17 cellular contexts compared by ENCODE assay signal in genomic region chr1:21705303-21705980, GRCh38. TPM values are rescaled to one million over a fixed set of nuclear protein-coding genes. Genes with fewer than 3 reads are reported as not detected.
DNase-seq lines count a peak whose midpoint lies in the region; ATAC-seq and TF ChIP-seq lines count a peak whose summit lies in the region.
"Had no signal": no experiment of that assay in that cellular context is flagged by ENCODE, and none has a peak within 500 bp of the region (broad histone marks: within the 10 kb centered on the region; RNA-seq: fewer than 3 reads in every experiment).

No MANE protein-coding gene starts in this region.

- no peak overlapping the region for H3K23ac ChIP-seq in IMR-90 (ENCODE audit: low read depth, low read length)

- WGBS in IMR-90 (ENCODE audit: extremely low coverage in 2 of 2, insufficient read length in 1 of 2), 2 experiments: no CpG with 5 or more reads among the region's 4 CpGs
- 23 to 29% methylated on average over 3 of the region's 4 CpGs for WGBS in ectodermal cell, 2 experiments
- WGBS in mammary epithelial cell (ENCODE audit: low coverage, missing lambda C conversion rate): 91% methylated on average over 4 of the region's 4 CpGs

- no peak overlapping the region for H3K14ac ChIP-seq in IMR-90 (replicated peaks; ENCODE audit: low read depth, low read length)

- H3K79me1 ChIP-seq in IMR-90 (ENCODE audit: low read depth in 1 of 2, low read length in 2 of 2): peaks cover 15 to 48% of the 10 kb centered on the region in 2 experiments; a peak in 3 of 4 replicates

- no peak for ATAC-seq in IMR-90 (ENCODE audit: low read depth)
- ATAC-seq in HG02938 (IDR thresholded peaks at IDR 0.05; ENCODE audit: unreplicated experiment): no peak

- no peak overlapping the region for H4K5ac ChIP-seq in IMR-90 (ENCODE audit: low read depth, low read length)

- no peak overlapping the region for H3K4me3 ChIP-seq in BLaER1 treated with 17β-estradiol and CSF1 and Interleukin-3, amounts not matched to agents 10 nM and 100 nM
- H3K4me3 ChIP-seq in IMR-90 (ENCODE audit: insufficient read depth, low read depth, low read length) (no peak overlapping the region), ectodermal cell (ENCODE audit: insufficient read depth, low read depth, low read length) (no peak overlapping the region), mammary epithelial cell (replicated peaks in 1 of 3; ENCODE audit: insufficient read depth in 1 of 3, low read depth in 2 of 3, low read length in 3 of 3) (no peak overlapping the region)
- H3K4me3 ChIP-seq: HAP-1 had no signal

- CTCF ChIA-PET in IMR-90 (lab: Yijun Ruan, JAX): no interaction called here
- CTCF ChIA-PET in mammary epithelial cell (lab: Charles Lee; ENCODE audit: low non-redundant PET): no interaction called here

- H3K4me1 ChIP-seq in BLaER1 treated with 17β-estradiol and CSF1 and Interleukin-3, amounts not matched to agents 10 nM and 100 nM: peaks cover 19 to 48% (median 32%) of the 10 kb centered on the region in 10 experiments
- H3K4me1 ChIP-seq in IMR-90 (ENCODE audit: control insufficient read depth, insufficient read depth, low read length): peaks cover 10% of the 10 kb centered on the region
- peaks cover 26% of the 10 kb centered on the region for H3K4me1 ChIP-seq in ectodermal cell (ENCODE audit: control insufficient read depth, insufficient read depth, low read length)
- H3K4me1 ChIP-seq in mammary epithelial cell (ENCODE audit: insufficient read depth, low read length): no peaks in the 10 kb centered on the region

- H3K27me3 ChIP-seq in BLaER1 treated with 17β-estradiol and CSF1 and Interleukin-3, amounts not matched to agents 10 nM and 100 nM: no peaks in the 10 kb centered on the region
- no peaks in the 10 kb centered on the region for H3K27me3 ChIP-seq in IMR-90 (ENCODE audit: control insufficient read depth, insufficient read depth, low read length)
- H3K27me3 ChIP-seq in ectodermal cell (ENCODE audit: control insufficient read depth, insufficient read depth, low read length, poor library complexity, severe bottlenecking): no peaks in the 10 kb centered on the region
- H3K27me3 ChIP-seq in mammary epithelial cell (ENCODE audit: insufficient read depth, low read length): no peaks in the 10 kb centered on the region

- H2BK5ac ChIP-seq in IMR-90 (ENCODE audit: low read depth, low read length, poor library complexity, severe bottlenecking): peak overlapping the region; percentile 5

- TF ChIP-seq POLR2A in IMR-90 (IDR thresholded peaks at IDR 0.05; ENCODE audit: low read depth, low read length): no peak

- no peak overlapping the region for H2AK5ac ChIP-seq in IMR-90 (ENCODE audit: low read depth, low read length)

- H3K9me1 ChIP-seq in IMR-90 (ENCODE audit: insufficient read depth, low read length): no peaks in the 10 kb centered on the region; the same call in 1 of the 2 replicates

- no peak overlapping the region for H2BK20ac ChIP-seq in IMR-90 (ENCODE audit: low read depth, low read length)

- DNase-seq in IMR-90 (no peak), midbrain (lab: John Stamatoyannopoulos, UW) (peak; percentile 68), activated gamma-delta T cell (lab: John Stamatoyannopoulos, UW) (no peak), mammary epithelial cell (no peak), HCEC 1CT (no peak)
- DNase-seq: activated CD4-positive, alpha-beta T cell treated with anti-CD3 and anti-CD28 coated beads, Interleukin-2, amount 50 U/mL, for 1 hour; activated CD8-positive, alpha-beta memory T cell treated with anti-CD3 and anti-CD28 coated beads, Interleukin-2, amount 50 U/mL, for 48 hours; DMS53; Karpas-422; NCI-H1105 treated with DMSO at 0.1 percent for 48 hours; NCI-H510A; stimulated activated CD4-positive, alpha-beta T cell treated with anti-CD3 and anti-CD28 coated beads, Interleukin-4, amount 100 ng/mL, for 4 hours had no signal

- no peak overlapping the region for H2BK15ac ChIP-seq in IMR-90 (ENCODE audit: low read depth, low read length)

- H4K8ac ChIP-seq in IMR-90 (ENCODE audit: low read depth in 2 of 2, low read length in 2 of 2): no peak overlapping the region

- H3K4me2 ChIP-seq in BLaER1 treated with 17β-estradiol and CSF1 and Interleukin-3, amounts not matched to agents 10 nM and 100 nM: peak overlapping the region in 1 of 11 experiments; percentile 71; a peak in 3 of 22 replicates
- H3K4me2 ChIP-seq in IMR-90 (ENCODE audit: low read depth, low read length): no peak overlapping the region
- H3K4me2 ChIP-seq in mammary epithelial cell (ENCODE audit: insufficient read depth, low read depth, low read length): no peak overlapping the region

- peak overlapping the region; percentile 62 for H2AK9ac ChIP-seq in IMR-90 (replicated peaks; ENCODE audit: low read depth, low read length, poor library complexity)

- peaks cover 67 to 98% (median 85%) of the 10 kb centered on the region in 11 experiments for H3K36me3 ChIP-seq in BLaER1 treated with 17β-estradiol and CSF1 and Interleukin-3, amounts not matched to agents 10 nM and 100 nM
- H3K36me3 ChIP-seq in IMR-90 (ENCODE audit: control insufficient read depth, insufficient read depth, low read length) (peaks cover 20% of the 10 kb centered on the region), ectodermal cell (ENCODE audit: control insufficient read depth, insufficient read depth, low read length) (peaks cover 6% of the 10 kb centered on the region), mammary epithelial cell (ENCODE audit: insufficient read depth, low read length) (peaks cover 31% of the 10 kb centered on the region)

- in situ Hi-C loops in IMR-90 (cut with MboI; ENCODE audit: low sequenced_read_pairs): loop anchor here (25.0 kb wide), 1 partner anchor 257 kb away; no protein-coding TSS in a partner anchor
- in situ Hi-C loops in mammary epithelial cell (cut with MboI; ENCODE audit: low sequenced_read_pairs in 2 of 2): loop anchor here in 1 of 2 donors (25.0 kb wide), 1 partner anchor 257 kb away; no protein-coding TSS in a partner anchor

- H3K18ac ChIP-seq in IMR-90 (ENCODE audit: low read depth, low read length): no peak overlapping the region

- H2AFZ ChIP-seq in IMR-90 (replicated peaks; ENCODE audit: low read length, poor library complexity): no peak overlapping the region
- H2AFZ ChIP-seq in mammary epithelial cell (ENCODE audit: low read depth, low read length): no peak overlapping the region

- TF ChIP-seq CTCF in IMR-90 (conservative IDR thresholded peaks at IDR 0.05; ENCODE audit: low read depth, low read length): no peak
- TF ChIP-seq CTCF in mammary epithelial cell (conservative IDR thresholded peaks at IDR 0.05 in 1 of 2, IDR thresholded peaks at IDR 0.05 in 1 of 2; ENCODE audit: extremely low read depth in 1 of 2, insufficient read depth in 1 of 2, low read depth in 1 of 2, low read length in 2 of 2): no peak

- peaks cover 2% of the 10 kb centered on the region for H3K79me2 ChIP-seq in mammary epithelial cell (ENCODE audit: insufficient read depth, low read length)

- dilution Hi-C loops in IMR-90 (cut with HindIII; ENCODE audit: low sequenced_read_pairs, unreplicated experiment): no loop called here
- dilution Hi-C loops in mammary epithelial cell (cut with HindIII; ENCODE audit: low sequenced_read_pairs): no loop called here

- no peaks in the 10 kb centered on the region for H3K9me3 ChIP-seq in BLaER1 treated with 17β-estradiol and CSF1 and Interleukin-3, amounts not matched to agents 10 nM and 100 nM (replicated peaks in 1 of 11)
- no peaks in the 10 kb centered on the region for H3K9me3 ChIP-seq in IMR-90 (ENCODE audit: control insufficient read depth, insufficient read depth, low read length)
- no peaks in the 10 kb centered on the region for H3K9me3 ChIP-seq in ectodermal cell (ENCODE audit: control insufficient read depth, low read length)
- H3K9me3 ChIP-seq in mammary epithelial cell (replicated peaks; ENCODE audit: insufficient read depth, low read length): no peaks in the 10 kb centered on the region
- H3K9me3 ChIP-seq: HAP-1 had no signal

- no peak for TF ChIP-seq RAD21 in IMR-90 (IDR thresholded peaks at IDR 0.05; ENCODE audit: low read length)

- no peak overlapping the region for H3K56ac ChIP-seq in IMR-90 (ENCODE audit: extremely low read depth, insufficient read depth, low read length)

- intact Hi-C loops in IMR-90 (cut with micrococcal nuclease) (loop anchor here (5.0 to 10.0 kb wide), 2 partner anchors 37 to 259 kb away; no protein-coding TSS in a partner anchor), mammary epithelial cell (cut with micrococcal nuclease) (no loop called here)

- peak overlapping the region in 10 of 11 experiments; percentile 8 to 55 (median 34); a peak in 16 of 22 replicates for H3K27ac ChIP-seq in BLaER1 treated with 17β-estradiol and CSF1 and Interleukin-3, amounts not matched to agents 10 nM and 100 nM
- H3K27ac ChIP-seq in IMR-90 (ENCODE audit: insufficient read depth, low read length) (0 out of 2 replicates have a peak overlapping the region, but pooled peaks have one; percentile 33), ectodermal cell (ENCODE audit: insufficient read depth, low read depth, low read length, poor library complexity, severe bottlenecking) (peak overlapping the region; percentile 72), mammary epithelial cell (ENCODE audit: insufficient read depth, low read depth, low read length) (no peak overlapping the region)
- H3K27ac ChIP-seq: C4-2B had no signal

- no peak overlapping the region for H3K4ac ChIP-seq in IMR-90 (ENCODE audit: low read depth, low read length)

- H3K9ac ChIP-seq in BLaER1 treated with 17β-estradiol and CSF1 and Interleukin-3, amounts not matched to agents 10 nM and 100 nM: peak overlapping the region in 4 of 11 experiments; percentile 10 to 49 (median 38); a peak in 3 of 22 replicates
- H3K9ac ChIP-seq in IMR-90 (ENCODE audit: low read depth, low read length) (no peak overlapping the region), mammary epithelial cell (ENCODE audit: insufficient read depth, low read length) (no peak overlapping the region)

- BruUV-seq in IMR-90 (replicated peaks; lab: Mats Ljungman, UMichigan) (no TSS peak), mammary epithelial cell (replicated peaks; lab: Mats Ljungman, UMichigan) (no TSS peak)

- peaks cover 0 to 18% (median 0%) of the 10 kb centered on the region in 11 experiments; a peak in 6 of 22 replicates for H4K20me1 ChIP-seq in BLaER1 treated with 17β-estradiol and CSF1 and Interleukin-3, amounts not matched to agents 10 nM and 100 nM
- peaks cover 7% of the 10 kb centered on the region; the same call in 1 of the 2 replicates for H4K20me1 ChIP-seq in IMR-90 (ENCODE audit: insufficient read depth, low read length)
- no peaks in the 10 kb centered on the region for H4K20me1 ChIP-seq in mammary epithelial cell (ENCODE audit: insufficient read depth, low read length)

- POLR2A ChIA-PET in IMR-90 (lab: Charles Lee; ENCODE audit: unreplicated experiment): no interaction called here

- H2BK120ac ChIP-seq in IMR-90 (ENCODE audit: low read depth, low read length): no peak overlapping the region

- H4K91ac ChIP-seq in IMR-90 (ENCODE audit: insufficient read depth, low read depth, low read length): no peak overlapping the region

RNA-seq across cellular contexts. Expression of gene RAP1GAP, which starts 36.3 kb away (rescaled TPM):
- under 0.01 TPM in 1 of 2 replicates, not detected in the other for total RNA-seq in IMR-90 (2012; rRNA removed)
- 0.10 and 0.20 TPM in 2 replicates for polyA plus RNA-seq in IMR-90 (2012; rRNA removed)
- polyA plus RNA-seq in IMR-90 (2012; cell fraction: cytosol; rRNA removed): 0.05 and 0.08 TPM in 2 replicates
- polyA plus RNA-seq in IMR-90 (2012; cell fraction: nucleus; rRNA removed; ENCODE audit: low replicate concordance): 0.21 and 0.33 TPM in 2 replicates
- polyA plus RNA-seq in ectodermal cell (2013, experiment 1 of 4): 8.8 TPM
- 7.9 TPM for polyA plus RNA-seq in ectodermal cell (2013, experiment 2 of 4)
- 5.7 TPM for polyA plus RNA-seq in ectodermal cell (2013, experiment 3 of 4)
- polyA plus RNA-seq in ectodermal cell (2013, experiment 4 of 4): 4.8 TPM
- under 1 TPM; 0.17 to 0.54 TPM for total RNA-seq in mammary epithelial cell
- 0.31 TPM for polyA plus RNA-seq in mammary epithelial cell
- polyA minus RNA-seq in mammary epithelial cell: 0.52 TPM
